In the genomic region with DNA sequence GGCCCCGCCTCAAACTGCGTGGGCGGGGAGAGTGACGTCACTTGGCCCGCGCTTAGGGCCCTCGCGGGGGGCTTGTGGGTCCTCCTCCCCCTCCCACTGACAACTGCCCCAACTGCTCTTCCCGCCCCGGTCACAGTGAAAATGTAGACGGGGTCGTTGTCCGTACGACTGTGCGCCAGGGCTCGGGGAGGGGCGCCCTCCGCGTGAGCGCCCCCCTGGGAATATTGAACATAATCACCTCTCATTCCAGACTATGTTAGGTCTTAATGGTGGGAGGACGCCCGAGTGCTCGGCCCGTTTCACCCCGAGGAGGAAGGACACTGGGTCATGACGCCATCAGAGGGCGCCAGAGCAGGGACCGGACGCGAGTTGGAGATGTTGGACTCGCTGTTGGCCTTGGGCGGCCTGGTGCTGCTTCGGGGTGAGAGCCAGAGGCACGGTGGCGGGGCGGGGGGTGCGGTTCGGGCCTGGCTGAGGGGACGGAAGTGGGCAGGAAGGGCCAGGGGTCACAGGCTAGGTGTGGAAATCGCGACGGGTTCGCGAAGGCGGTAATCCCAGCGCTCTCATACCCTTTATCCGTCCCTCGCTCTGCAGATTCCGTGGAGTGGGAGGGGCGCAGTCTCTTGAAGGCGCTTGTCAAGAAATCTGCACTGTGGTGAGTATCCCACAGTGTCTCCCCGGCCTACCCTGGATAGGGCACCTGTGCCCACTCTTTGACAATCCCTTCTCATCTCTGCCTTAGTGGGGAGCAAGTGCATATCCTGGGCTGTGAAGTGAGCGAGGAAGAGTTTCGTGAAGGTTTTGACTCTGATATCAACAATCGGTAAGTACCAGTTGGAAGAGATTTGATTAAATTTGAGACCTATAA, we compare ENCODE assay signal across 8 cellular contexts. TPM values are rescaled to one million over a fixed set of nuclear protein-coding genes. Genes with fewer than 3 reads are reported as not detected.
DNase-seq lines count a peak whose midpoint lies in the region; ATAC-seq, FAIRE-seq and TF ChIP-seq lines count a peak whose summit lies in the region.

A gene with protein sequence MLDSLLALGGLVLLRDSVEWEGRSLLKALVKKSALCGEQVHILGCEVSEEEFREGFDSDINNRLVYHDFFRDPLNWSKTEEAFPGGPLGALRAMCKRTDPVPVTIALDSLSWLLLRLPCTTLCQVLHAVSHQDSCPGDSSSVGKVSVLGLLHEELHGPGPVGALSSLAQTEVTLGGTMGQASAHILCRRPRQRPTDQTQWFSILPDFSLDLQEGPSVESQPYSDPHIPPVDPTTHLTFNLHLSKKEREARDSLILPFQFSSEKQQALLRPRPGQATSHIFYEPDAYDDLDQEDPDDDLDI (plus strand): TSS at position 40 of the 868 bp plus-strand sequence. CDS start 336 bp downstream, at position 376.

- peak within 1 kb of the TSS; percentile 91 to 97 for H3K9ac ChIP-seq in kidney (ENCODE audit: low read length in 2 of 2)

- H3K27ac ChIP-seq in AG04450 (ENCODE audit: low read depth, low read length) (peak within 1 kb of the TSS; percentile 100), kidney (ENCODE audit: low read depth in 2 of 2, low read length in 2 of 2) (peak within 1 kb of the TSS; percentile 99 to 100)

- no peaks in the 10 kb centered on the region for H3K9me3 Mint-ChIP-seq in central memory CD8-positive, alpha-beta T cell

- FAIRE-seq in kidney (lab: Jason Lieb, UNC), result no peak

- H3K4me1 ChIP-seq in kidney (ENCODE audit: control insufficient read depth in 1 of 2, insufficient read depth in 1 of 2, low read depth in 1 of 2, low read length in 2 of 2), result peaks cover 19 to 25% of the 10 kb centered on the region in 2 donors

- peak within 1 kb of the TSS; percentile 93 for H3K27ac Mint-ChIP-seq in central memory CD8-positive, alpha-beta T cell (ENCODE audit: low read depth)

- peaks cover 50% of the 10 kb centered on the region for H3K36me3 Mint-ChIP-seq in central memory CD8-positive, alpha-beta T cell (ENCODE audit: insufficient read depth)

- peaks cover 6 to 19% of the 10 kb centered on the region in 2 donors for H3K36me3 ChIP-seq in kidney (ENCODE audit: control insufficient read depth in 1 of 2, insufficient read depth in 2 of 2, low read length in 2 of 2)

- peak within 1 kb of the TSS; percentile 93 for H3K4me3 ChIP-seq in AG04450 (ENCODE audit: low read depth, low read length)
- H3K4me3 ChIP-seq in WI38 (ENCODE audit: low read depth, low read length), result peak within 1 kb of the TSS; percentile 94
- peak within 1 kb of the TSS; percentile 86 to 90 for H3K4me3 ChIP-seq in kidney (ENCODE audit: low read length in 2 of 2)

- H3K4me3 Mint-ChIP-seq in central memory CD8-positive, alpha-beta T cell, result peak within 1 kb of the TSS; percentile 93

- TF ChIP-seq CTCF in AG04450 (IDR thresholded peaks at IDR 0.05; ENCODE audit: low read depth, low read length), result no peak
- TF ChIP-seq CTCF in WI38 (IDR thresholded peaks at IDR 0.05; ENCODE audit: low read depth, low read length), result no peak
- TF ChIP-seq CTCF in kidney (IDR thresholded peaks at IDR 0.05; ENCODE audit: borderline replicate concordance, extremely low read depth, insufficient read depth), result peak; percentile 31

- no peaks in the 10 kb centered on the region for H3K27me3 Mint-ChIP-seq in central memory CD8-positive, alpha-beta T cell

- CTCF ChIA-PET in AG04450 (lab: Charles Lee), result no interaction called here

- peak; percentile 81 for DNase-seq in AG04450 (ENCODE audit: low read depth, low spot score)
- DNase-seq in NCI-H2171 treated with DMSO at 0.1 percent for 48 hours (lab: John Stamatoyannopoulos, UW), result peak; percentile 93
- peak; percentile 80 to 83 for DNase-seq in central memory CD8-positive, alpha-beta T cell (ENCODE audit: low spot score in 2 of 2)
- DNase-seq in kidney, result peak; percentile 98
- peak; percentile 59 to 68 for DNase-seq in stimulated activated CD4-positive, alpha-beta T cell treated with anti-CD3 and anti-CD28 coated beads, Interleukin-1b, Interleukin-23, amount 100 ng/mL, for 1 hour (ENCODE audit: low read depth in 2 of 2)

- no peaks in the 10 kb centered on the region; the same call in 1 of the 2 replicates for H3K9me3 ChIP-seq in AG04450 (ENCODE audit: control insufficient read depth, insufficient read depth, low read length)
- no peaks in the 10 kb centered on the region for H3K9me3 ChIP-seq in kidney (ENCODE audit: control insufficient read depth in 1 of 2, low read length in 2 of 2)

- intact Hi-C loops in kidney (cut with DNase I), result no loop called here

- ATAC-seq in GM18867 (IDR thresholded peaks at IDR 0.05; ENCODE audit: unreplicated experiment) (peak; percentile 47), HG03097 (IDR thresholded peaks at IDR 0.05; ENCODE audit: low FRiP score, unreplicated experiment) (peak; percentile 47)
- ATAC-seq in central memory CD8-positive, alpha-beta T cell (replicated peaks; ENCODE audit: extremely low read depth, poor library complexity, severe bottlenecking), result peak; percentile 57

- no peaks in the 10 kb centered on the region for H3K27me3 ChIP-seq in AG04450 (ENCODE audit: control insufficient read depth, insufficient read depth, low read length)

- H3K4me1 Mint-ChIP-seq in central memory CD8-positive, alpha-beta T cell, result peaks cover 46% of the 10 kb centered on the region

- POLR2A ChIA-PET in AG04450 (lab: Yijun Ruan, JAX), result interaction anchor here (1.1 to 1.6 kb wide), 3 partner anchors 10 to 62 kb away, joined by 3 to 18 read pairs (median 10); a partner anchor contains a TSS

RNA-seq across cellular contexts. Expression of the gene that starts here (rescaled TPM):
- polyA plus RNA-seq in AG04450 (2011; rRNA removed) (25.9 and 28.0 TPM in 2 replicates), kidney (ENCODE audit: insufficient read depth, low read depth, low replicate concordance) (110 TPM)
- polyA minus RNA-seq in AG04450 (2011; rRNA and poly(A)+ RNA removed), result 23.7 and 27.8 TPM in 2 replicates
- total RNA-seq in kidney, result 41.9 TPM

Comparison
In these comparisons a context has a peak if more than half of its experiments do, and no peak if none do; other contexts are left out.
1. Peak in every context shown above with its lines: DNase-seq, ATAC-seq, H3K4me3 ChIP-seq and H3K27ac ChIP-seq.